Comparison of ENCODE assay signal across 8 cellular contexts in genomic region chr5:14581891-14582796, GRCh38. TPM values are rescaled to one million over a fixed set of nuclear protein-coding genes. Genes with fewer than 3 reads are reported as not detected.
DNase-seq lines count a peak whose midpoint lies in the region; ATAC-seq and TF ChIP-seq lines count a peak whose summit lies in the region.

No MANE protein-coding gene starts in this region.

- H3K9me3 Mint-ChIP-seq in chondrocyte (ENCODE audit: low read depth), result peaks cover 6% of the 10 kb centered on the region
- no peaks in the 10 kb centered on the region for H3K9me3 Mint-ChIP-seq in memory B cell

- H3K4me3 Mint-ChIP-seq in chondrocyte (ENCODE audit: unreplicated experiment) (peak overlapping the region; percentile 59), memory B cell (peak overlapping the region; percentile 74)

- H3K27ac Mint-ChIP-seq in chondrocyte (ENCODE audit: unreplicated experiment) (no peak overlapping the region), memory B cell (no peak overlapping the region)

- peak; percentile 66 for ATAC-seq in HG02642 (IDR thresholded peaks at IDR 0.05; ENCODE audit: poor library complexity, unreplicated experiment)
- peak; percentile 85 to 87 for ATAC-seq in activated CD4-positive, CD25-positive, alpha-beta regulatory T cell treated with anti-CD3 and anti-CD28 coated beads, Interleukin-2, amount 50 U/mL, for 24 hours
- peak; percentile 78 for ATAC-seq in memory B cell (ENCODE audit: low read depth)

- H3K36me3 Mint-ChIP-seq in chondrocyte (ENCODE audit: low read depth) (peaks cover 1% of the 10 kb centered on the region), memory B cell (no peaks in the 10 kb centered on the region)

- DNase-seq in GM13977 (ENCODE audit: low spot score) (peak; percentile 65), NCI-H128 (lab: John Stamatoyannopoulos, UW; ENCODE audit: unreplicated experiment) (peak; percentile 32), chondrocyte (ENCODE audit: low spot score) (no peak), memory B cell (ENCODE audit: low spot score in 2 of 2) (peak; percentile 51 to 65), medulla oblongata (ENCODE audit: extremely low spot score) (no peak)
- peak; percentile 70 to 74 for DNase-seq in stimulated activated CD8-positive, alpha-beta memory T cell treated with anti-CD3 and anti-CD28 coated beads, Interleukin-15, amount 100 ng/mL, for 48 hours (ENCODE audit: low read depth in 2 of 2)

- H3K27me3 Mint-ChIP-seq in chondrocyte (ENCODE audit: low read depth), result peaks cover 33% of the 10 kb centered on the region
- peaks cover 12% of the 10 kb centered on the region for H3K27me3 Mint-ChIP-seq in memory B cell

- TF ChIP-seq CTCF in GM13977 (IDR thresholded peaks at IDR 0.05; ENCODE audit: extremely low read depth, insufficient read depth, missing control alignments), result peak; percentile 15
- TF ChIP-seq CTCF in chondrocyte (IDR thresholded peaks at IDR 0.05), result no peak

- in situ Hi-C loops in GM13977 (cut with MboI; ENCODE audit: low pct_unique_long_range_greater_than_20kb, low sequenced_read_pairs, unreplicated experiment), result no loop called here

- H3K4me1 Mint-ChIP-seq in chondrocyte (ENCODE audit: low read depth), result peaks cover 25% of the 10 kb centered on the region
- peaks cover 3% of the 10 kb centered on the region for H3K4me1 Mint-ChIP-seq in memory B cell

RNA-seq across cellular contexts. Expression of gene OTULINL, which starts 0.6 kb away (rescaled TPM):
- total RNA-seq in chondrocyte, result 4.3 to 5.6 TPM (median 5.4 TPM) in 3 replicates

Comparison
In these comparisons a context has a peak if more than half of its experiments do, and no peak if none do; other contexts are left out.
1. DNase-seq: peak in GM13977 (single experiment), NCI-H128 (single experiment), memory B cell (2 of 2) and stimulated activated CD8-positive, alpha-beta memory T cell treated with anti-CD3 and anti-CD28 coated beads, Interleukin-15, amount 100 ng/mL, for 48 hours (2 of 2); none in chondrocyte (single experiment) and medulla oblongata (single experiment).
2. Peak in every context shown above with its lines, with median percentiles within 50 percentile points of each other: ATAC-seq.